In the genomic region with DNA sequence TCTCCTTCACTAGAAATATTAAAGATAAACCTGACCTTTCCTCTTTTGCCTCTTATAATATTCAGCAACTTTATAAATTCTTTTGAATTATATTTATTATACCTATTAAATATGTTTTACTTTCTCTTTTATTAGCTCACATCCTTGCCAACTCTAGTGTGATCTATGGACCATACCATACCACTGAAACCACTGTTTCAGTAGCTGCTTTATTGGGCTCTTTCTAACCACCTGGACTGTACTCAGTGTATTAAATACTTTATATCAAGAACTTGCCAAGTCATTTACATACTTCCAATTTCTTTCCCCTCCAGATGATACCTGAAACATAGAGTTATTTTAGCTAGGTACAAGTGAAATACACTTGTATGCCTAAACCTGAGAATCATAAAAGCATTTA, we compare ENCODE assay signal across 21 cellular contexts.
A peak's percentile ranks its signal among the peaks of the same experiment; 100 is the strongest.
DNase-seq lines count a peak whose midpoint lies in the region; ATAC-seq, FAIRE-seq and TF ChIP-seq lines count a peak whose summit lies in the region.
"Had no signal": no experiment of that assay in that cellular context is flagged by ENCODE, and none has a peak within 500 bp of the region (broad histone marks: within the 10 kb centered on the region; RNA-seq: fewer than 3 reads in every experiment).

No MANE protein-coding gene starts in this region.

- no peak overlapping the region for H3K27ac ChIP-seq in tibial nerve
- H3K27ac ChIP-seq: BLaER1 had no signal

- H3K9me3 ChIP-seq in tibial nerve, result peaks cover 0 to 14% (median 0%) of the 10 kb centered on the region in 4 donors

- no peak for TF ChIP-seq CTCF in D721Med (IDR thresholded peaks at IDR 0.05; ENCODE audit: insufficient read depth, missing control alignments)
- TF ChIP-seq CTCF in osteocyte (IDR thresholded peaks at IDR 0.05), result no peak
- no peak for TF ChIP-seq CTCF in tibial nerve (IDR thresholded peaks at IDR 0.05)

- H3K4me1 Mint-ChIP-seq in osteocyte (ENCODE audit: unreplicated experiment), result no peaks in the 10 kb centered on the region
- H3K4me1 Mint-ChIP-seq: CD8-positive, alpha-beta memory T cell had no signal

- no peaks in the 10 kb centered on the region for H3K4me1 ChIP-seq in tibial nerve
- H3K4me1 ChIP-seq: BLaER1 had no signal

- no peak for DNase-seq in D721Med (ENCODE audit: insufficient read length, low spot score)
- peak; percentile 57 for DNase-seq in NCI-H69 (lab: John Stamatoyannopoulos, UW)
- DNase-seq in osteocyte (ENCODE audit: extremely low spot score, unreplicated experiment), result no peak
- DNase-seq in ecto neural progenitor cell (ENCODE audit: low spot score), result no peak
- no peak for DNase-seq in tibial nerve (ENCODE audit: low spot score in 2 of 2)
- no peak for DNase-seq in NCI-H2081 treated with DMSO at 0.1 percent for 48 hours (lab: John Stamatoyannopoulos, UW)
- DNase-seq: 8988T; AML-193; CD8-positive, alpha-beta memory T cell; DMS153; DMS79 treated with DMSO at 0.1 percent for 48 hours; EL; KG1 had no signal

- no peak for TF ChIP-seq POLR2A in tibial nerve (IDR thresholded peaks at IDR 0.05)

- H3K9me3 Mint-ChIP-seq in osteocyte (ENCODE audit: unreplicated experiment), result peaks cover 7% of the 10 kb centered on the region

- no peak overlapping the region for H3K27ac Mint-ChIP-seq in osteocyte (ENCODE audit: unreplicated experiment)
- H3K27ac Mint-ChIP-seq: CD8-positive, alpha-beta memory T cell; IgD-negative memory B cell had no signal

- no peaks in the 10 kb centered on the region for H3K36me3 ChIP-seq in tibial nerve
- H3K36me3 ChIP-seq: BLaER1, HAP-1 had no signal

- ATAC-seq in GM18867 (IDR thresholded peaks at IDR 0.05; ENCODE audit: unreplicated experiment) (peak; percentile 68), HG03159 (IDR thresholded peaks at IDR 0.05; ENCODE audit: unreplicated experiment) (peak; percentile 51)

- FAIRE-seq in D721Med (lab: Jason Lieb, UNC), result peak; percentile 95
- FAIRE-seq: G401.6, GM18507, H1 had no signal

- H3K27me3 ChIP-seq in tibial nerve, result no peaks in the 10 kb centered on the region
- H3K27me3 ChIP-seq: BLaER1 had no signal

- TF ChIP-seq EP300 in tibial nerve (IDR thresholded peaks at IDR 0.05), result no peak

- no peaks in the 10 kb centered on the region for H3K36me3 Mint-ChIP-seq in osteocyte (ENCODE audit: unreplicated experiment)
- H3K36me3 Mint-ChIP-seq: CD8-positive, alpha-beta memory T cell; IgD-negative memory B cell had no signal

- no peak overlapping the region for H3K4me3 ChIP-seq in tibial nerve
- H3K4me3 ChIP-seq: BLaER1, HAP-1 had no signal

- no peaks in the 10 kb centered on the region for H3K27me3 Mint-ChIP-seq in osteocyte (ENCODE audit: unreplicated experiment)
- H3K27me3 Mint-ChIP-seq: IgD-negative memory B cell had no signal

- no peak overlapping the region for H3K4me3 Mint-ChIP-seq in osteocyte (ENCODE audit: unreplicated experiment)
- H3K4me3 Mint-ChIP-seq: CD8-positive, alpha-beta memory T cell; IgD-negative memory B cell had no signal
